ENCODE assay signal across 1 cellular context in genomic region chr10:29254123-29255046, GRCh38.
A peak's percentile ranks its signal among the peaks of the same experiment; 100 is the strongest.
TF ChIP-seq lines count a peak whose summit lies in the region.

No MANE protein-coding gene starts in this region.

TF ChIP-seq in K562, 482 proteins besides CTCF, POLR2A, EP300 and RAD21 (continued from another document):
- TF ChIP-seq ZMIZ1 (IDR thresholded peaks at IDR 0.05; ENCODE audit: low read depth in 2 of 2, low read length in 2 of 2) (no peak), ATF1 (CRISPR knock-in tag; IDR thresholded peaks at IDR 0.05) (no peak), ATF1 (tag; IDR thresholded peaks at IDR 0.05) (peak; percentile 64), HES1 (IDR thresholded peaks at IDR 0.05; ENCODE audit: low read depth) (no peak), CHCHD3 (CRISPR knock-in tag; IDR thresholded peaks at IDR 0.05) (no peak), TSHZ1 (CRISPR knock-in tag; IDR thresholded peaks at IDR 0.05) (peak; percentile 92), ZBTB49 (CRISPR knock-in tag; IDR thresholded peaks at IDR 0.05; ENCODE audit: borderline replicate concordance) (no peak), GTF2E2 (tag; IDR thresholded peaks at IDR 0.05) (no peak)
